ENCODE assay signal across 22 cellular contexts in genomic region chr3:191721983-191722382, GRCh38.
DNase-seq lines count a peak whose midpoint lies in the region; ATAC-seq and TF ChIP-seq lines count a peak whose summit lies in the region.
"Had no signal": no experiment of that assay in that cellular context is flagged by ENCODE, and none has a peak within 500 bp of the region (broad histone marks: within the 10 kb centered on the region; RNA-seq: fewer than 3 reads in every experiment).

No MANE protein-coding gene starts in this region.

- no peak for TF ChIP-seq EP300 in Ishikawa (IDR thresholded peaks at IDR 0.05; ENCODE audit: borderline replicate concordance)

- TF ChIP-seq RAD21 in Ishikawa (IDR thresholded peaks at IDR 0.05; ENCODE audit: low read depth) = no peak

- ATAC-seq in PC-3 (no peak; the same call in 1 of the 2 replicates), GM18502 (IDR thresholded peaks at IDR 0.05; ENCODE audit: poor library complexity, unreplicated experiment) (no peak)
- ATAC-seq: SK-N-SH treated with all-trans-retinoic acid at 6 μM for 48 hours; stimulated activated memory B cell treated with anti-CD40 and anti-IgM and Interleukin-4, amounts not matched to agents 10 μg/mL and 1 μg/mL and 100 μg/mL, for 72 hours had no signal

- H4K20me1 ChIP-seq in PC-3 (ENCODE audit: low read length) = no peaks in the 10 kb centered on the region

- peak; percentile 20 for DNase-seq in PC-3
- peak; percentile 70 for DNase-seq in epithelial cell of esophagus (ENCODE audit: low read depth)
- DNase-seq in renal cortical epithelial cell (ENCODE audit: low read depth) = peak; percentile 9
- no peak for DNase-seq in NCI-H2107 treated with DMSO at 0.1 percent for 48 hours (lab: John Stamatoyannopoulos, UW; ENCODE audit: unreplicated experiment)
- no peak for DNase-seq in tibial artery
- DNase-seq: activated CD4-positive, alpha-beta T cell treated with anti-CD3 and anti-CD28 coated beads, Interleukin-2, amount 10 ng/mL, durations not matched to agents 7 days and 5 days; activated CD8-positive, alpha-beta memory T cell treated with anti-CD3 and anti-CD28 coated beads, Interleukin-2, amount 50 U/mL, for 4 hours; activated effector memory CD4-positive, alpha-beta T cell treated with Interleukin-2 at 50 U/mL for 16 hours; CD4-positive, alpha-beta T cell; HFFc6; NCI-H187 treated with DMSO at 0.1 percent for 48 hours; small intestine had no signal

- H3K27ac ChIP-seq in PC-3 (ENCODE audit: low read length) (no peak overlapping the region), tibial artery (no peak overlapping the region)
- H3K27ac ChIP-seq: coronary artery, neutrophil, thoracic aorta, VCaP had no signal

- no peak for TF ChIP-seq CTCF in PC-3 (conservative IDR thresholded peaks at IDR 0.05; ENCODE audit: low read depth, low read length)
- no peak for TF ChIP-seq CTCF in epithelial cell of esophagus (IDR thresholded peaks at IDR 0.05; ENCODE audit: insufficient read depth, low read depth, low read length, missing control alignments)
- no peak for TF ChIP-seq CTCF in tibial artery (IDR thresholded peaks at IDR 0.05)

- no peak overlapping the region for H3K4me2 ChIP-seq in PC-3 (ENCODE audit: low read length)

- H3K9ac ChIP-seq in PC-3 (ENCODE audit: low read length) = no peak overlapping the region

- no peaks in the 10 kb centered on the region for H3F3A ChIP-seq in PC-3 (ENCODE audit: low read length, unreplicated experiment)

- no peaks in the 10 kb centered on the region for H3K9me2 ChIP-seq in PC-3 (replicated peaks; ENCODE audit: low read length)

- CTCF ChIA-PET in PC-3 (lab: Charles Lee) = no interaction called here

- POLR2A ChIA-PET in PC-3 (lab: Charles Lee; ENCODE audit: unreplicated experiment) = no interaction called here

- H3K79me2 ChIP-seq in PC-3 (ENCODE audit: low read length) = no peaks in the 10 kb centered on the region

- intact Hi-C loops in PC-3 (cut with micrococcal nuclease) (no loop called here), tibial artery (cut with DNase I; ENCODE audit: low total_unique reads) (no loop called here)

- H3K9me3 ChIP-seq in PC-3 (ENCODE audit: low read length) = no peaks in the 10 kb centered on the region
- H3K9me3 ChIP-seq in tibial artery = no peaks in the 10 kb centered on the region
- H3K9me3 ChIP-seq: heart right ventricle, neutrophil, thoracic aorta had no signal

- H3K4me1 ChIP-seq in PC-3 (ENCODE audit: insufficient read depth, low read length) (no peaks in the 10 kb centered on the region), tibial artery (no peaks in the 10 kb centered on the region)

- H3K36me3 ChIP-seq in PC-3 (ENCODE audit: low read depth, low read length) = no peaks in the 10 kb centered on the region
- H3K36me3 ChIP-seq in tibial artery = no peaks in the 10 kb centered on the region
- H3K36me3 ChIP-seq: heart right ventricle, neutrophil, thoracic aorta had no signal

- no peak overlapping the region for H2AFZ ChIP-seq in PC-3 (ENCODE audit: low read length)

- H3K4me3 ChIP-seq in PC-3 (ENCODE audit: low read length) (no peak overlapping the region), epithelial cell of esophagus (ENCODE audit: low read length) (no peak overlapping the region), tibial artery (no peak overlapping the region)
- H3K4me3 ChIP-seq: coronary artery, heart right ventricle, lung, thoracic aorta had no signal

- H3K27me3 ChIP-seq in PC-3 (ENCODE audit: low read length) = no peaks in the 10 kb centered on the region
- no peaks in the 10 kb centered on the region for H3K27me3 ChIP-seq in tibial artery
- H3K27me3 ChIP-seq: heart right ventricle, neutrophil had no signal

- no TSS peak for BruUV-seq in PC-3 (replicated peaks; lab: Mats Ljungman, UMichigan)

TF ChIP-seq in Ishikawa, 13 proteins besides CTCF, POLR2A, EP300 and RAD21:
- TF ChIP-seq, protein P1, sequence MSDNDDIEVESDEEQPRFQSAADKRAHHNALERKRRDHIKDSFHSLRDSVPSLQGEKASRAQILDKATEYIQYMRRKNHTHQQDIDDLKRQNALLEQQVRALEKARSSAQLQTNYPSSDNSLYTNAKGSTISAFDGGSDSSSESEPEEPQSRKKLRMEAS (IDR thresholded peaks at IDR 0.05) = peak; percentile 73
- no peak for TF ChIP-seq YY1 (IDR thresholded peaks at IDR 0.05; ENCODE audit: low read depth)

Comparison
In these comparisons a context has a peak if more than half of its experiments do, and no peak if none do; other contexts are left out.
1. DNase-seq: peak in PC-3 (single experiment), epithelial cell of esophagus (single experiment) and renal cortical epithelial cell (single experiment); none in NCI-H2107 treated with DMSO at 0.1 percent for 48 hours (single experiment) and tibial artery (0 of 2).